8 cellular contexts compared by ENCODE assay signal in genomic region chr1:147928236-147929132, GRCh38. TPM values are rescaled to one million over a fixed set of nuclear protein-coding genes. Genes with fewer than 3 reads are reported as not detected.
A peak's percentile ranks its signal among the peaks of the same experiment; 100 is the strongest.
DNase-seq lines count a peak whose midpoint lies in the region; ATAC-seq, FAIRE-seq and TF ChIP-seq lines count a peak whose summit lies in the region.
"Not testable (repeated sequence)": the region's sequence is repeated elsewhere in the genome, so short reads cannot be mapped to it uniquely, and the experiment has no call there.

GPR89B (plus strand) TSS chr1:147928420; CDS start chr1:147928537, 117 bp downstream.

- ATAC-seq in GM18873 (IDR thresholded peaks at IDR 0.05; ENCODE audit: low FRiP score, unreplicated experiment) (peak; percentile 93), HG03139 (IDR thresholded peaks at IDR 0.05; ENCODE audit: unreplicated experiment) (peak; percentile 93)

- H3K27me3 ChIP-seq in WERI-Rb-1 (ENCODE audit: insufficient read depth, low read depth, severe bottlenecking); bronchial epithelial cell (ENCODE audit: control insufficient read depth, insufficient read depth, low read length); small intestine (ENCODE audit: control insufficient read depth in 2 of 2, insufficient read depth in 2 of 2, low read length in 2 of 2): not testable (repeated sequence)

- FAIRE-seq in bronchial epithelial cell (lab: Jason Lieb, UNC), result peak; percentile 47
- not testable (repeated sequence) for FAIRE-seq in small intestine (lab: Jason Lieb, UNC)

- H3K4me3 ChIP-seq in WERI-Rb-1 (ENCODE audit: low read depth, low read length) (peak within 1 kb of the TSS; percentile 93), bronchial epithelial cell (ENCODE audit: low read depth, low read length) (peak within 1 kb of the TSS; percentile 74), small intestine (ENCODE audit: low read depth in 1 of 2, low read length in 2 of 2) (peak within 1 kb of the TSS; percentile 61 to 84)

- H3K9me3 ChIP-seq in WERI-Rb-1 (ENCODE audit: severe bottlenecking); small intestine (ENCODE audit: control insufficient read depth, low read depth): not testable (repeated sequence)

- WGBS in small intestine, 3 donors, result 0 to 1% (median 1%) methylated on average over 39 to 57 of the region's 72 CpGs

- in situ Hi-C loops in ACHN (cut with HindIII; ENCODE audit: low pct_ligation_motif_present, low pct_unique_long_range_greater_than_20kb, low sequenced_read_pairs), result not testable (repeated sequence)

- DNase-seq in ACHN, result peak; percentile 93
- DNase-seq in NCI-H2196 treated with DMSO at 0.1 percent for 48 hours (lab: John Stamatoyannopoulos, UW; ENCODE audit: unreplicated experiment), result peak; percentile 65
- DNase-seq in WERI-Rb-1, result peak; percentile 100
- peak; percentile 78 for DNase-seq in bronchial epithelial cell (ENCODE audit: low read depth)
- DNase-seq in iPS-NIHi7 (ENCODE audit: extremely low spot score), result peak; percentile 83
- peak; percentile 93 for DNase-seq in small intestine

- not testable (repeated sequence) for TF ChIP-seq CTCF in WERI-Rb-1 (IDR thresholded peaks at IDR 0.05; ENCODE audit: low read depth, low read length); bronchial epithelial cell (IDR thresholded peaks at IDR 0.05; ENCODE audit: insufficient read depth, low read length, severe bottlenecking)

- H3K4me1 ChIP-seq in small intestine (ENCODE audit: control insufficient read depth in 2 of 2, insufficient read depth in 1 of 2, low read depth in 1 of 2, low read length in 1 of 2), result not testable (repeated sequence)

- H3K27ac ChIP-seq in WERI-Rb-1 (peak within 1 kb of the TSS; percentile 67), small intestine (ENCODE audit: low read depth in 1 of 2, low read length in 1 of 2) (peak within 1 kb of the TSS; percentile 86 to 92)

- not testable (repeated sequence) for H3K36me3 ChIP-seq in WERI-Rb-1; bronchial epithelial cell (ENCODE audit: control insufficient read depth, insufficient read depth, low read length); small intestine (ENCODE audit: control insufficient read depth in 2 of 2, insufficient read depth in 2 of 2, low read length in 2 of 2)

RNA-seq across cellular contexts. Expression of gene GPR89B, which starts in this region (rescaled TPM):
- total RNA-seq in bronchial epithelial cell, result 22.8 and 33.7 TPM in 2 replicates
- polyA plus RNA-seq in small intestine, result 10 to 100 TPM; 15.8 to 40.0 (median 23.2) TPM

Comparison
In these comparisons a context has a peak if more than half of its experiments do, and no peak if none do; other contexts are left out.
1. Peak in every context shown above with its lines: DNase-seq, ATAC-seq, H3K4me3 ChIP-seq and H3K27ac ChIP-seq.